ENCODE assay signal across 20 cellular contexts in the genomic region with DNA sequence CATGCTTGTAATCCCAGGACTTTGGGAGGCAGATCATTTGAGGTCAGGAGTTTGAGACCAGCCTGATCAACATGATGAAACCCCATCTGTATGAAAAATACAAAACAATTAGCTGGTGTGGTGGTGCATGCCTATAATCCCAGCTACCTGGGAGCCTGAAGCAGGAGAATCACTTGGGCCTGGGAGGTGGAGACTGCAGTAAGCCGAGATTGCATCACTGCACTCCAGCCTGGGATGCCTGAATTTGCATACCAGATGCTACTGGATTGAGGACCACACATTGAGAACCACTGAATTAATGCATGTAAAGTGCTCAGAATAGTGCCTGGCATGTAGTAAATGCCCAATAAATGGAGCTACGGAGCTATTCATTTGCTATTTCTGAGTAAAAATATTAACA. TPM values are rescaled to one million over a fixed set of nuclear protein-coding genes. Genes with fewer than 3 reads are reported as not detected.
DNase-seq lines count a peak whose midpoint lies in the region; ATAC-seq and TF ChIP-seq lines count a peak whose summit lies in the region.
"Had no signal": no experiment of that assay in that cellular context is flagged by ENCODE, and none has a peak within 500 bp of the region (broad histone marks: within the 10 kb centered on the region; RNA-seq: fewer than 3 reads in every experiment).

No MANE protein-coding gene starts in this region.

- peak; percentile 17 for DNase-seq in DMS 273 (lab: John Stamatoyannopoulos, UW; ENCODE audit: unreplicated experiment)
- DNase-seq in DMS 273 treated with DMSO at 0.1 percent for 48 hours (lab: John Stamatoyannopoulos, UW) = no peak
- DNase-seq in GM23338 (ENCODE audit: low spot score) = peak; percentile 70
- DNase-seq in WTC11 (ENCODE audit: low spot score) = peak; percentile 47
- DNase-seq in type B pancreatic cell (ENCODE audit: extremely low spot score, unreplicated experiment) = peak; percentile 20
- DNase-seq: AML-193; Caco-2; CD4-positive, alpha-beta T cell; DMS79 treated with DMSO at 0.1 percent for 48 hours; GF-D8; HFFc6 had no signal

- ATAC-seq in GM23338 (peak; percentile 84), WTC11 (peak; percentile 78), HG03521 (IDR thresholded peaks at IDR 0.05; ENCODE audit: unreplicated experiment) (no peak), GM21360 (IDR thresholded peaks at IDR 0.05; ENCODE audit: unreplicated experiment) (no peak)
- ATAC-seq: A549, HCT116 had no signal

- CTCF ChIA-PET in WTC11 (lab: Charles Lee) = interaction anchor here (0.8 to 1.2 kb wide), 4 partner anchors 68 to 156 kb away, joined by 3 to 5 read pairs (median 4); a partner anchor contains a TSS

- H3K36me3 ChIP-seq in GM23338 (ENCODE audit: insufficient read depth) = no peaks in the 10 kb centered on the region

- H3K4me1 Mint-ChIP-seq in GM23338 (peaks cover 14% of the 10 kb centered on the region), WTC11 (peaks cover 11% of the 10 kb centered on the region), type B pancreatic cell (ENCODE audit: unreplicated experiment) (no peaks in the 10 kb centered on the region)

- H3K4me3 ChIP-seq in GM23338 = no peak overlapping the region
- H3K4me3 ChIP-seq: A549 had no signal

- H3K4me3 Mint-ChIP-seq in GM23338 = no peak overlapping the region
- H3K4me3 Mint-ChIP-seq in WTC11 = no peak overlapping the region
- H3K4me3 Mint-ChIP-seq in type B pancreatic cell = no peak overlapping the region
- H3K4me3 Mint-ChIP-seq: CD4-positive, alpha-beta T cell; HFFc6 had no signal

- H3K27me3 ChIP-seq in GM23338 (ENCODE audit: insufficient read depth) = no peaks in the 10 kb centered on the region

- H3K4me2 ChIP-seq in GM23338 = no peak overlapping the region
- H3K4me2 ChIP-seq: A549, KMS-11 had no signal

- no peak overlapping the region for H3K27ac Mint-ChIP-seq in GM23338
- no peak overlapping the region for H3K27ac Mint-ChIP-seq in WTC11
- no peak overlapping the region for H3K27ac Mint-ChIP-seq in type B pancreatic cell
- H3K27ac Mint-ChIP-seq: CD4-positive, alpha-beta T cell; HFFc6 had no signal

- H3K9me2 ChIP-seq in GM23338 (ENCODE audit: insufficient read depth) = no peaks in the 10 kb centered on the region

- H3K27me3 Mint-ChIP-seq in GM23338 (ENCODE audit: insufficient read depth, low read depth, poor library complexity) = peaks cover 8% of the 10 kb centered on the region
- H3K27me3 Mint-ChIP-seq in WTC11 (ENCODE audit: low read depth) = no peaks in the 10 kb centered on the region; the same call in 1 of the 2 replicates
- H3K27me3 Mint-ChIP-seq in type B pancreatic cell = no peaks in the 10 kb centered on the region

- H3K4me1 ChIP-seq in GM23338 (ENCODE audit: insufficient read depth) = peaks cover 12% of the 10 kb centered on the region; the same call in 1 of the 2 replicates
- H3K4me1 ChIP-seq: A549, Caco-2 had no signal

- no peaks in the 10 kb centered on the region for H3K36me3 Mint-ChIP-seq in GM23338 (ENCODE audit: low read depth)
- H3K36me3 Mint-ChIP-seq in WTC11 = no peaks in the 10 kb centered on the region
- no peaks in the 10 kb centered on the region for H3K36me3 Mint-ChIP-seq in type B pancreatic cell

- no peaks in the 10 kb centered on the region for H3F3A ChIP-seq in GM23338 (replicated peaks; ENCODE audit: low read depth)

- POLR2A ChIA-PET in WTC11 (lab: Charles Lee) = no interaction called here

- no peaks in the 10 kb centered on the region for H4K20me1 ChIP-seq in GM23338 (replicated peaks; ENCODE audit: insufficient read depth)

- peak overlapping the region; percentile 63; the same call in 1 of the 2 replicates for H2AFZ ChIP-seq in GM23338

- H3K9me3 Mint-ChIP-seq in GM23338 (no peaks in the 10 kb centered on the region), WTC11 (no peaks in the 10 kb centered on the region), type B pancreatic cell (no peaks in the 10 kb centered on the region)
- H3K9me3 Mint-ChIP-seq: CD4-positive, alpha-beta T cell; HFFc6 had no signal

- TF ChIP-seq CTCF in GM23338 (conservative IDR thresholded peaks at IDR 0.05; ENCODE audit: low read depth in 2 of 2) = no peak
- no peak for TF ChIP-seq CTCF in WTC11 (IDR thresholded peaks at IDR 0.05)
- no peak for TF ChIP-seq CTCF in type B pancreatic cell (conservative IDR thresholded peaks at IDR 0.05)

- no peaks in the 10 kb centered on the region for H3K79me2 ChIP-seq in GM23338 (replicated peaks; ENCODE audit: insufficient read depth)

- no peak overlapping the region for H3K27ac ChIP-seq in GM23338 (ENCODE audit: low read depth)
- H3K27ac ChIP-seq: 22Rv1, A549, C4-2B, KMS-11 had no signal

TF ChIP-seq in GM23338, 12 proteins besides CTCF, POLR2A, EP300 and RAD21 (continues in another document):
- TF ChIP-seq, protein P1, sequence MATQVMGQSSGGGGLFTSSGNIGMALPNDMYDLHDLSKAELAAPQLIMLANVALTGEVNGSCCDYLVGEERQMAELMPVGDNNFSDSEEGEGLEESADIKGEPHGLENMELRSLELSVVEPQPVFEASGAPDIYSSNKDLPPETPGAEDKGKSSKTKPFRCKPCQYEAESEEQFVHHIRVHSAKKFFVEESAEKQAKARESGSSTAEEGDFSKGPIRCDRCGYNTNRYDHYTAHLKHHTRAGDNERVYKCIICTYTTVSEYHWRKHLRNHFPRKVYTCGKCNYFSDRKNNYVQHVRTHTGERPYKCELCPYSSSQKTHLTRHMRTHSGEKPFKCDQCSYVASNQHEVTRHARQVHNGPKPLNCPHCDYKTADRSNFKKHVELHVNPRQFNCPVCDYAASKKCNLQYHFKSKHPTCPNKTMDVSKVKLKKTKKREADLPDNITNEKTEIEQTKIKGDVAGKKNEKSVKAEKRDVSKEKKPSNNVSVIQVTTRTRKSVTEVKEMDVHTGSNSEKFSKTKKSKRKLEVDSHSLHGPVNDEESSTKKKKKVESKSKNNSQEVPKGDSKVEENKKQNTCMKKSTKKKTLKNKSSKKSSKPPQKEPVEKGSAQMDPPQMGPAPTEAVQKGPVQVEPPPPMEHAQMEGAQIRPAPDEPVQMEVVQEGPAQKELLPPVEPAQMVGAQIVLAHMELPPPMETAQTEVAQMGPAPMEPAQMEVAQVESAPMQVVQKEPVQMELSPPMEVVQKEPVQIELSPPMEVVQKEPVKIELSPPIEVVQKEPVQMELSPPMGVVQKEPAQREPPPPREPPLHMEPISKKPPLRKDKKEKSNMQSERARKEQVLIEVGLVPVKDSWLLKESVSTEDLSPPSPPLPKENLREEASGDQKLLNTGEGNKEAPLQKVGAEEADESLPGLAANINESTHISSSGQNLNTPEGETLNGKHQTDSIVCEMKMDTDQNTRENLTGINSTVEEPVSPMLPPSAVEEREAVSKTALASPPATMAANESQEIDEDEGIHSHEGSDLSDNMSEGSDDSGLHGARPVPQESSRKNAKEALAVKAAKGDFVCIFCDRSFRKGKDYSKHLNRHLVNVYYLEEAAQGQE (IDR thresholded peaks at IDR 0.05; ENCODE audit: unreplicated experiment) = no peak
- TF ChIP-seq STAT1 (IDR thresholded peaks at IDR 0.05; ENCODE audit: unreplicated experiment) (no peak), EZH2phosphoT487 (IDR thresholded peaks at IDR 0.05; ENCODE audit: unreplicated experiment) (no peak)

TF ChIP-seq in WTC11, 78 proteins besides CTCF, POLR2A, EP300 and RAD21:
- no peak for TF ChIP-seq TEAD4 (CRISPR knock-in tag; IDR thresholded peaks at IDR 0.05)
- TF ChIP-seq, protein P2, sequence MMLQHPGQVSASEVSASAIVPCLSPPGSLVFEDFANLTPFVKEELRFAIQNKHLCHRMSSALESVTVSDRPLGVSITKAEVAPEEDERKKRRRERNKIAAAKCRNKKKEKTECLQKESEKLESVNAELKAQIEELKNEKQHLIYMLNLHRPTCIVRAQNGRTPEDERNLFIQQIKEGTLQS (CRISPR knock-in tag; conservative IDR thresholded peaks at IDR 0.05) = peak; percentile 76; the same call in 1 of the 2 replicates

RNA-seq across cellular contexts. Expression of a gene that starts 14.9 kb away (rescaled TPM):
- not detected in 2 replicates for total RNA-seq in GM23338 (2014; rRNA removed; shearing (Covaris generic))
- 0.05 TPM in 1 of 2 replicates, not detected in the other for polyA plus RNA-seq in GM23338 (2016; fragmentation: Nextera tagmentation; extraction: Ambion mirVana)
- total RNA-seq in WTC11 (2021) (0.02 TPM in 1 of 3 replicates, not detected in the others), type B pancreatic cell (ENCODE audit: low replicate concordance) (0.14 TPM in 1 of 2 replicates, not detected in the other)
- total RNA-seq: Caco-2; CD4-positive, alpha-beta T cell; H4; HFFc6 had no signal
- polyA plus RNA-seq: A549, BJ had no signal

RNA-seq across cellular contexts. Expression of a gene that starts 19.1 kb away (rescaled TPM):
- total RNA-seq in GM23338 (2014; rRNA removed; shearing (Covaris generic)) = 48.6 and 67.1 TPM in 2 replicates
- 81.6 and 90.8 TPM in 2 replicates for polyA plus RNA-seq in GM23338 (2016; fragmentation: Nextera tagmentation; extraction: Ambion mirVana)
- 37.4 to 45.5 TPM (median 43.3 TPM) in 3 replicates for total RNA-seq in WTC11 (2021)
- 36.5 and 51.1 TPM in 2 replicates for total RNA-seq in type B pancreatic cell (ENCODE audit: low replicate concordance)

RNA-seq across cellular contexts. Expression of a gene that starts 42.3 kb away (rescaled TPM):
- total RNA-seq in GM23338 (2014; rRNA removed; shearing (Covaris generic)) = 0.03 and 0.23 TPM in 2 replicates
- polyA plus RNA-seq in GM23338 (2016; fragmentation: Nextera tagmentation; extraction: Ambion mirVana) = 0.10 and 2.1 TPM in 2 replicates
- total RNA-seq in WTC11 (2021) (0.09 to 0.14 TPM (median 0.09 TPM) in 3 replicates), type B pancreatic cell (ENCODE audit: low replicate concordance) (0.24 and 0.50 TPM in 2 replicates)
- total RNA-seq: Caco-2; CD4-positive, alpha-beta T cell; H4; HFFc6 had no signal
- polyA plus RNA-seq: A549, BJ had no signal

Comparison
In these comparisons a context has a peak if more than half of its experiments do, and no peak if none do; other contexts are left out.
1. ATAC-seq: peak in GM23338 (single experiment) and WTC11 (single experiment); none in HG03521 (single experiment) and GM21360 (single experiment).